27 cellular contexts compared by ENCODE assay signal in genomic region chr15:44082558-44083151, GRCh38.
A peak's percentile ranks its signal among the peaks of the same experiment; 100 is the strongest.
DNase-seq lines count a peak whose midpoint lies in the region; ATAC-seq, FAIRE-seq and TF ChIP-seq lines count a peak whose summit lies in the region.
"Had no signal": no experiment of that assay in that cellular context is flagged by ENCODE, and none has a peak within 500 bp of the region (broad histone marks: within the 10 kb centered on the region; RNA-seq: fewer than 3 reads in every experiment).

No MANE protein-coding gene starts in this region.

- in situ Hi-C loops in K562 (cut with MboI), result no loop called here

- no peak overlapping the region for H3K4me2 ChIP-seq in K562 (ENCODE audit: insufficient read depth, low read length)

- no peak for ATAC-seq in K562
- ATAC-seq: CD8-positive, alpha-beta T cell; left lung had no signal

- no peaks in the 10 kb centered on the region for H3K36me3 ChIP-seq in K562 (ENCODE audit: control insufficient read depth, insufficient read depth, low read length)
- peaks cover 0 to 3% of the 10 kb centered on the region in 2 donors for H3K36me3 ChIP-seq in uterus
- H3K36me3 ChIP-seq: left lung, prostate gland, stomach, upper lobe of left lung, WERI-Rb-1 had no signal

- H3K27me3 ChIP-seq in K562 (ENCODE audit: control insufficient read depth in 2 of 2, insufficient read depth in 2 of 2, low read length in 2 of 2), result no peaks in the 10 kb centered on the region
- H3K27me3 ChIP-seq in uterus, result no peaks in the 10 kb centered on the region
- H3K27me3 ChIP-seq: stomach, upper lobe of left lung had no signal

- H3K9me1 ChIP-seq in K562 (ENCODE audit: control insufficient read depth, insufficient read depth, low read length), result no peaks in the 10 kb centered on the region

- no peaks in the 10 kb centered on the region for H3K9me3 Mint-ChIP-seq in glutamatergic neuron (ENCODE audit: unreplicated experiment)
- H3K9me3 Mint-ChIP-seq: activated CD4-positive, alpha-beta memory T cell treated with anti-CD3 and anti-CD28 coated beads for 36 hours; activated T-cell treated with anti-CD3 and anti-CD28 coated beads, Interleukin-2, amount 50 U/mL, for 24 hours; CD8-positive, alpha-beta T cell; T-helper 1 cell treated with Interleukin-12 subunit alpha and Interleukin-12 subunit beta and Interleukin-4 antibody, amounts not matched to agents 30 μg/mL and 1 μg/mL, for 36 hours had no signal

- WGBS in K562 (ENCODE audit: insufficient coverage, low coverage, missing lambda C conversion rate), result 0% methylated on average over 1 of the region's 1 CpG

- no TSS peak for BruUV-seq in K562 (replicated peaks; lab: Mats Ljungman, UMichigan)

- TF ChIP-seq RAD21 in K562 (CRISPR knock-in tag; conservative IDR thresholded peaks at IDR 0.05 in 1 of 2, IDR thresholded peaks at IDR 0.05 in 1 of 2), result no peak

- peaks cover 32% of the 10 kb centered on the region for H3K4me1 Mint-ChIP-seq in glutamatergic neuron (ENCODE audit: low read depth, unreplicated experiment)
- H3K4me1 Mint-ChIP-seq: nephron progenitor cell had no signal

- no peak overlapping the region for H3K9ac ChIP-seq in K562 (ENCODE audit: insufficient read depth in 1 of 2, low read depth in 2 of 2, low read length in 2 of 2)

- CTCF ChIA-PET in K562 (lab: Yijun Ruan, JAX; ENCODE audit: low intra/inter-chr PET ratio), result no interaction called here

- peak; percentile 45 for DNase-seq in EH (ENCODE audit: low read depth)
- peak; percentile 43 for DNase-seq in NCI-H69 (lab: John Stamatoyannopoulos, UW)
- DNase-seq in K562 (ENCODE audit: extremely low read depth in 1 of 4, low spot score in 3 of 4), result no peak
- DNase-seq in glutamatergic neuron, result no peak
- no peak for DNase-seq in NCI-H1048 (lab: John Stamatoyannopoulos, UW)
- DNase-seq in uterus, result no peak
- no peak for DNase-seq in activated effector memory CD4-positive, alpha-beta T cell treated with anti-CD3 and anti-CD28 coated beads, Interleukin-2, amount 50 U/mL, for 16 hours
- DNase-seq in iPS-NIHi11 (ENCODE audit: low spot score), result no peak
- DNase-seq: activated CD4-positive, alpha-beta memory T cell treated with anti-CD3 and anti-CD28 coated beads for 36 hours; activated naive CD4-positive, alpha-beta T cell treated with anti-CD3 and anti-CD28 coated beads, Interleukin-2, amount 50 U/mL, for 16 hours; activated T-cell treated with anti-CD3 and anti-CD28 coated beads, Interleukin-2, amount 50 U/mL, for 24 hours; CD8-positive, alpha-beta T cell; cortex of kidney; DMS53; KG1; left lung; midbrain; NCI-H2081 treated with DMSO at 0.1 percent for 48 hours; NCI-H524 treated with DMSO at 0.1 percent for 48 hours; nephron progenitor cell; SHP77 treated with DMSO at 0.1 percent for 48 hours; stomach; upper lobe of left lung; WERI-Rb-1 had no signal

- intact Hi-C loops in K562 (cut with micrococcal nuclease), result no loop called here
- intact Hi-C loops in uterus (cut with DNase I; ENCODE audit: low total_unique reads), result no loop called here

- H3K27ac Mint-ChIP-seq in glutamatergic neuron (ENCODE audit: unreplicated experiment), result peak overlapping the region; percentile 49
- H3K27ac Mint-ChIP-seq: activated CD4-positive, alpha-beta memory T cell treated with anti-CD3 and anti-CD28 coated beads for 36 hours; activated T-cell treated with anti-CD3 and anti-CD28 coated beads, Interleukin-2, amount 50 U/mL, for 24 hours; CD8-positive, alpha-beta T cell; nephron progenitor cell; T-helper 1 cell treated with Interleukin-12 subunit alpha and Interleukin-12 subunit beta and Interleukin-4 antibody, amounts not matched to agents 30 μg/mL and 1 μg/mL, for 36 hours had no signal

- peak overlapping the region; percentile 44 for H3K4me3 Mint-ChIP-seq in glutamatergic neuron (ENCODE audit: unreplicated experiment)
- H3K4me3 Mint-ChIP-seq: activated CD4-positive, alpha-beta memory T cell treated with anti-CD3 and anti-CD28 coated beads for 36 hours; activated T-cell treated with anti-CD3 and anti-CD28 coated beads, Interleukin-2, amount 50 U/mL, for 24 hours; CD8-positive, alpha-beta T cell; nephron progenitor cell; T-helper 1 cell treated with Interleukin-12 subunit alpha and Interleukin-12 subunit beta and Interleukin-4 antibody, amounts not matched to agents 30 μg/mL and 1 μg/mL, for 36 hours had no signal

- FAIRE-seq in K562 (lab: Jason Lieb, UNC), result no peak

- no peak for TF ChIP-seq CTCF in K562 (IDR thresholded peaks at IDR 0.05 in 2 of 3, conservative IDR thresholded peaks at IDR 0.05 in 1 of 3; ENCODE audit: insufficient read depth in 2 of 3, low read depth in 1 of 3, low read length in 3 of 3)
- no peak for TF ChIP-seq CTCF in glutamatergic neuron (IDR thresholded peaks at IDR 0.05; ENCODE audit: partially characterized antibody, unreplicated experiment)
- no peak for TF ChIP-seq CTCF in uterus (IDR thresholded peaks at IDR 0.05)

- H4K20me1 ChIP-seq in K562 (replicated peaks; ENCODE audit: control insufficient read depth, insufficient read depth, low read length), result no peaks in the 10 kb centered on the region

- POLR2A ChIA-PET in K562 (lab: Yijun Ruan, JAX), result interaction anchor here (0.7 to 1.2 kb wide), 2 partner anchors 12 to 45 kb away, joined by 3 to 4 read pairs; no protein-coding TSS in a partner anchor

- no peak overlapping the region for H3K4me3 ChIP-seq in K562
- H3K4me3 ChIP-seq in uterus, result no peak overlapping the region
- H3K4me3 ChIP-seq: left lung, prostate gland, skin epidermis, stomach, upper lobe of left lung had no signal

- TF ChIP-seq EP300 in K562 (IDR thresholded peaks at IDR 0.05; ENCODE audit: low read length), result no peak

- no peaks in the 10 kb centered on the region for H3K36me3 Mint-ChIP-seq in glutamatergic neuron (ENCODE audit: unreplicated experiment)
- H3K36me3 Mint-ChIP-seq: activated CD4-positive, alpha-beta memory T cell treated with anti-CD3 and anti-CD28 coated beads for 36 hours; CD8-positive, alpha-beta T cell had no signal

- H3K27ac ChIP-seq in K562 (ENCODE audit: extremely low read depth, low read depth, low read length), result no peak overlapping the region
- no peak overlapping the region for H3K27ac ChIP-seq in uterus
- H3K27ac ChIP-seq: left lung, prostate gland, skin epidermis, stomach, upper lobe of left lung, WERI-Rb-1 had no signal

- no peak overlapping the region for H2AFZ ChIP-seq in K562 (ENCODE audit: low read depth, low read length)

- peaks cover 2% of the 10 kb centered on the region for H3K27me3 Mint-ChIP-seq in glutamatergic neuron (ENCODE audit: unreplicated experiment)

- H3K9me3 ChIP-seq in K562 (replicated peaks; ENCODE audit: control insufficient read depth, insufficient read depth, low read depth, low read length), result no peaks in the 10 kb centered on the region
- no peaks in the 10 kb centered on the region for H3K9me3 ChIP-seq in uterus
- H3K9me3 ChIP-seq: left lung, prostate gland, upper lobe of left lung had no signal

- H3K4me1 ChIP-seq in K562 (replicated peaks in 1 of 2; ENCODE audit: control insufficient read depth in 2 of 2, insufficient read depth in 2 of 2, low read length in 2 of 2) (no peaks in the 10 kb centered on the region), uterus (no peaks in the 10 kb centered on the region)
- H3K4me1 ChIP-seq: left lung, prostate gland, stomach, upper lobe of left lung had no signal

- no peaks in the 10 kb centered on the region for H3K79me2 ChIP-seq in K562 (ENCODE audit: control insufficient read depth, insufficient read depth, low read length)

- TF ChIP-seq POLR2A in K562 (conservative IDR thresholded peaks at IDR 0.05), result no peak
- TF ChIP-seq POLR2A in uterus (IDR thresholded peaks at IDR 0.05), result no peak

TF ChIP-seq in K562, 482 proteins besides CTCF, POLR2A, EP300 and RAD21:
- TF ChIP-seq CHD1 (IDR thresholded peaks at IDR 0.05; ENCODE audit: low read length) (no peak), ATF3 (IDR thresholded peaks at IDR 0.05) (0 out of 2 replicates have a peak, but pooled peaks have one; percentile 16), ATF3 (CRISPR knock-in tag; conservative IDR thresholded peaks at IDR 0.05) (no peak), CEBPG (CRISPR knock-in tag; IDR thresholded peaks at IDR 0.05) (no peak), CEBPG (tag; conservative IDR thresholded peaks at IDR 0.05 in 1 of 2, IDR thresholded peaks at IDR 0.05 in 1 of 2) (peak; percentile 35 to 62; a peak in 2 of 4 replicates)

Comparison
In these comparisons a context has a peak if more than half of its experiments do, and no peak if none do; other contexts are left out.
1. DNase-seq: peak in EH (single experiment) and NCI-H69 (single experiment); none in K562 (0 of 4), glutamatergic neuron (single experiment), NCI-H1048 (single experiment), uterus (0 of 2), activated effector memory CD4-positive, alpha-beta T cell treated with anti-CD3 and anti-CD28 coated beads, Interleukin-2, amount 50 U/mL, for 16 hours (single experiment) and iPS-NIHi11 (single experiment).